Comparison of ENCODE assay signal across 30 cellular contexts in the genomic region with DNA sequence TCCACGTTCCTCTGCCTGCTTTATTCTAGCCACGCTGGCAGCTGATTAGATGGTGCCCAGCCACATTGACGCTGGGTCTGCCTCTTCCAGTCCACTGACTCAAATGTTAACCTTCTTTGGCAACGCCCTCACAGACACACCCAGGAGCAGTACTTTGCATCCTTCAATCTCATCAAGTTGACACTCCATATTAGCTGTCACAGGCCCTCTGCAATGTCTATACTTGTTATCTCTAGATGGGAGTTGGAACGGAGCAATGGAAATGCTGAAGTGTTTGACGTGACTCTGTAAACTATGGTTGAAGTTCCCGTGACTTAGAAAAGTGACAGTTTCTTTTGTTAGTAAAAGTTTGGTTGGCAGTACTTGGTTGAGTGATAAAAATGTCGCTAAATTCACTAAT.
"Had no signal": no experiment of that assay in that cellular context is flagged by ENCODE, and none has a peak within 500 bp of the region (broad histone marks: within the 10 kb centered on the region; RNA-seq: fewer than 3 reads in every experiment).

No MANE protein-coding gene starts in this region.

- FAIRE-seq: endometrium, endothelial cell of umbilical vein had no signal

- DNase-seq: activated B cell treated with CpG ODN at 0.5 μM for 24 hours; activated CD4-positive, alpha-beta memory T cell treated with anti-CD3 and anti-CD28 coated beads for 36 hours; activated CD4-positive, alpha-beta T cell treated with anti-CD3 and anti-CD28 coated beads for 48 hours; activated CD4-positive, alpha-beta T cell treated with anti-CD3 and anti-CD28 coated beads, Interleukin-2, amount 50 U/mL, for 1 hour; activated CD8-positive, alpha-beta memory T cell treated with anti-CD3 and anti-CD28 coated beads, Interleukin-2, amount 10 ng/mL, durations not matched to agents 7 days and 5 days; activated CD8-positive, alpha-beta memory T cell treated with anti-CD3 and anti-CD28 coated beads, Interleukin-2, amount 50 U/mL, for 4 hours; activated CD8-positive, alpha-beta T cell treated with anti-CD3 and anti-CD28 coated beads, Interleukin-2, amount 10 ng/mL, durations not matched to agents 7 days and 5 days; activated effector memory CD4-positive, alpha-beta T cell treated with anti-CD3 and anti-CD28 coated beads, Interleukin-2, amount 50 U/mL, for 16 hours; activated naive CD4-positive, alpha-beta T cell treated with anti-CD3 and anti-CD28 coated beads for 36 hours; activated naive CD8-positive, alpha-beta T cell treated with anti-CD3 and anti-CD28 coated beads for 36 hours; activated naive CD8-positive, alpha-beta T cell treated with anti-CD3 and anti-CD28 coated beads, Interleukin-2, amount 50 U/mL, for 24 hours; activated T-cell treated with anti-CD3 and anti-CD28 coated beads, Interleukin-2, amount 50 U/mL, for 1 hour; activated T-cell treated with anti-CD3 and anti-CD28 coated beads, Interleukin-2, amount 50 U/mL, for 48 hours; adrenal gland; amygdala; body of pancreas; caudate nucleus; colonic mucosa; effector CD8-positive, alpha-beta T cell; esophagus squamous epithelium; foreskin melanocyte; T-helper 1 cell; T-helper 17 cell; T1000; WERI-Rb-1 had no signal

- H3K4me3 ChIP-seq: adrenal gland, body of pancreas, colonic mucosa, esophagus squamous epithelium, gastroesophageal sphincter had no signal

- H3K27me3 ChIP-seq: adrenal gland, body of pancreas, colonic mucosa had no signal

- H3K36me3 ChIP-seq: adrenal gland, colonic mucosa, esophagus squamous epithelium, gastroesophageal sphincter, WERI-Rb-1 had no signal

- H3K9me3 ChIP-seq: adrenal gland, body of pancreas, colonic mucosa, esophagus squamous epithelium had no signal

- H3K4me1 ChIP-seq: adrenal gland, body of pancreas, colonic mucosa, esophagus squamous epithelium, gastroesophageal sphincter had no signal

- ATAC-seq: activated CD4-positive, CD25-positive, alpha-beta regulatory T cell treated with anti-CD3 and anti-CD28 coated beads, Interleukin-2, amount 50 U/mL, for 24 hours; activated CD8-positive, alpha-beta memory T cell treated with anti-CD3 and anti-CD28 coated beads, Interleukin-2, amount 10 ng/mL, durations not matched to agents 7 days and 5 days; activated CD8-positive, alpha-beta T cell treated with anti-CD3 and anti-CD28 coated beads, Interleukin-2, amount 10 ng/mL, durations not matched to agents 7 days and 5 days; activated naive CD8-positive, alpha-beta T cell treated with anti-CD3 and anti-CD28 coated beads, Interleukin-2, amount 50 U/mL, for 24 hours; body of pancreas; gastroesophageal sphincter; T-helper 17 cell had no signal

- H3K27ac ChIP-seq: adrenal gland, body of pancreas, colonic mucosa, epithelial cell of prostate, esophagus squamous epithelium, gastroesophageal sphincter, WERI-Rb-1 had no signal
